ENCODE assay signal across 8 cellular contexts in genomic region chr16:3157229-3158013, GRCh38. TPM values are rescaled to one million over a fixed set of nuclear protein-coding genes. Genes with fewer than 3 reads are reported as not detected.
A peak's percentile ranks its signal among the peaks of the same experiment; 100 is the strongest.
DNase-seq lines count a peak whose midpoint lies in the region; FAIRE-seq and TF ChIP-seq lines count a peak whose summit lies in the region.

No MANE protein-coding gene starts in this region.

- H3K4me3 Mint-ChIP-seq in activated CD4-positive, alpha-beta T cell treated with anti-CD3 and anti-CD28 coated beads, Interleukin-2, amount 10 ng/mL, durations not matched to agents 24 days and 14 days: peak overlapping the region; percentile 80

- CTCF ChIA-PET in GM10248 (lab: Yijun Ruan, JAX): interaction anchor here (0.6 to 2.0 kb wide), 6 partner anchors 9 to 126 kb away, joined by 3 to 8 read pairs (median 6); no protein-coding TSS in a partner anchor

- peaks cover 31% of the 10 kb centered on the region for H3K4me1 Mint-ChIP-seq in activated CD4-positive, alpha-beta T cell treated with anti-CD3 and anti-CD28 coated beads, Interleukin-2, amount 10 ng/mL, durations not matched to agents 24 days and 14 days

- intact Hi-C loops in activated CD4-positive, alpha-beta T cell treated with anti-CD3 and anti-CD28 coated beads, Interleukin-2, amount 10 ng/mL, durations not matched to agents 24 days and 14 days (cut with micrococcal nuclease): loop anchor here (1.0 to 5.0 kb wide), 2 partner anchors 7 to 300 kb away; no protein-coding TSS in a partner anchor

- H3K27me3 Mint-ChIP-seq in activated CD4-positive, alpha-beta T cell treated with anti-CD3 and anti-CD28 coated beads, Interleukin-2, amount 10 ng/mL, durations not matched to agents 24 days and 14 days: peaks cover 23% of the 10 kb centered on the region

- peak overlapping the region; percentile 63 for H3K27ac Mint-ChIP-seq in activated CD4-positive, alpha-beta T cell treated with anti-CD3 and anti-CD28 coated beads, Interleukin-2, amount 10 ng/mL, durations not matched to agents 24 days and 14 days

- DNase-seq in H54 (ENCODE audit: insufficient read length, low spot score) (peak; percentile 65), NCI-H446 treated with DMSO at 0.1 percent for 48 hours (lab: John Stamatoyannopoulos, UW) (peak; percentile 89), lung microvascular endothelial cell (ENCODE audit: low read depth in 2 of 2) (peak; percentile 73 to 88), GM10248 (ENCODE audit: extremely low spot score) (no peak)
- peak; percentile 84 for DNase-seq in activated CD4-positive, alpha-beta T cell treated with anti-CD3 and anti-CD28 coated beads, Interleukin-2, amount 10 ng/mL, durations not matched to agents 24 days and 14 days
- peak; percentile 44 for DNase-seq in effector CD8-positive, alpha-beta T cell (lab: John Stamatoyannopoulos, UW)
- DNase-seq in stimulated activated CD8-positive, alpha-beta memory T cell treated with anti-CD3 and anti-CD28 coated beads, Interleukin-7, amount 100 ng/mL, for 4 hours (ENCODE audit: low read depth in 2 of 2): peak; percentile 25 to 59

- FAIRE-seq in A204.1 (lab: Jason Lieb, UNC) (peak; percentile 96), H54 (lab: Jason Lieb, UNC) (no peak)

- peaks cover 4% of the 10 kb centered on the region for H3K9me3 Mint-ChIP-seq in activated CD4-positive, alpha-beta T cell treated with anti-CD3 and anti-CD28 coated beads, Interleukin-2, amount 10 ng/mL, durations not matched to agents 24 days and 14 days

- peaks cover 4% of the 10 kb centered on the region for H3K36me3 Mint-ChIP-seq in activated CD4-positive, alpha-beta T cell treated with anti-CD3 and anti-CD28 coated beads, Interleukin-2, amount 10 ng/mL, durations not matched to agents 24 days and 14 days (ENCODE audit: low read depth)

- no peak for TF ChIP-seq POLR2A in H54 (IDR thresholded peaks at IDR 0.05; ENCODE audit: low read depth, low read length)

- POLR2A ChIA-PET in GM10248 (lab: Yijun Ruan, JAX): interaction anchor here (0.9 kb wide), 1 partner anchor 126 kb away, joined by 7 read pairs; no protein-coding TSS in a partner anchor

- TF ChIP-seq CTCF in GM10248 (IDR thresholded peaks at IDR 0.05; ENCODE audit: control extremely low read depth, extremely low read depth, low read depth, missing control alignments): no peak

RNA-seq across cellular contexts. Expression of gene ZNF213, which starts 22.6 kb away (rescaled TPM):
- 9.5 and 10.6 TPM in 2 replicates for total RNA-seq in activated CD4-positive, alpha-beta T cell treated with anti-CD3 and anti-CD28 coated beads, Interleukin-2, amount 10 ng/mL, durations not matched to agents 24 days and 14 days
- total RNA-seq in lung microvascular endothelial cell: 2.8 and 3.2 TPM in 2 replicates

RNA-seq across cellular contexts. Expression of gene OR1F1, which starts 30.6 kb away (rescaled TPM):
- not detected in 2 replicates for total RNA-seq in activated CD4-positive, alpha-beta T cell treated with anti-CD3 and anti-CD28 coated beads, Interleukin-2, amount 10 ng/mL, durations not matched to agents 24 days and 14 days
- total RNA-seq in lung microvascular endothelial cell: not detected in 2 replicates

RNA-seq across cellular contexts. Expression of gene ZNF205, which starts 45.0 kb away (rescaled TPM):
- 0.21 and 0.47 TPM in 2 replicates for total RNA-seq in activated CD4-positive, alpha-beta T cell treated with anti-CD3 and anti-CD28 coated beads, Interleukin-2, amount 10 ng/mL, durations not matched to agents 24 days and 14 days
- total RNA-seq in lung microvascular endothelial cell: 12.3 and 12.6 TPM in 2 replicates

RNA-seq across cellular contexts. Expression of gene ZSCAN10, which starts 58.3 kb away (rescaled TPM):
- not detected in 2 replicates for total RNA-seq in activated CD4-positive, alpha-beta T cell treated with anti-CD3 and anti-CD28 coated beads, Interleukin-2, amount 10 ng/mL, durations not matched to agents 24 days and 14 days
- under 0.01 TPM in 1 of 2 replicates, not detected in the other for total RNA-seq in lung microvascular endothelial cell
